In the genomic region with DNA sequence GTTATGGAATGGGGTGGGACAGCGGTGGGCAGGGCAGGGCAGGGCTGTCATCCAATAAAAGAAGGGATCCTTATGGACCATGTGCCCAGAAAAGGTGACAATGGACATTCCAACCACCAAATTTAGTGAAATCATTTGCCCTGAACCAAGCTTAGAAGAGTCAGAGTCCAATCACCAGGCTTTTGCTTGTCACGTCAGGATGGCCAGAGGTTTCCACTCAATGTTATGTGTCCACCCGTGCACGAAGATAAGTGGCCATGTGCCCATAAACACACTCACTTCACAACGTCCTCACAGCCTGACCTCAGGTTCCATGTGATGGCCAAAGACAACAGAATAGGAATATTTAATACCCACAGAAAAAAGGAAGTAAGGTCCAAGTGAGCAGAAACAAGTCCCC, we compare ENCODE assay signal across 33 cellular contexts. TPM values are rescaled to one million over a fixed set of nuclear protein-coding genes. Genes with fewer than 3 reads are reported as not detected.
"Had no signal": no experiment of that assay in that cellular context is flagged by ENCODE, and none has a peak within 500 bp of the region (broad histone marks: within the 10 kb centered on the region; RNA-seq: fewer than 3 reads in every experiment).

No MANE protein-coding gene starts in this region.

- FAIRE-seq: small intestine had no signal

- H3K4me1 Mint-ChIP-seq: endodermal cell; natural killer cell; stimulated activated memory B cell treated with anti-CD40 and anti-IgM and Interleukin-4, amounts not matched to agents 10 μg/mL and 1 μg/mL and 100 μg/mL, for 72 hours; stimulated activated naive CD8-positive, alpha-beta T cell treated with anti-CD3 and anti-CD28 coated beads, Interleukin-15, amount 100 ng/mL, for 72 hours had no signal

- H3K9me3 Mint-ChIP-seq: activated T-cell treated with anti-CD3 and anti-CD28 coated beads, Interleukin-2, amount 50 U/mL, for 72 hours; natural killer cell; neural progenitor cell; stimulated activated memory B cell treated with anti-CD40 and anti-IgM and Interleukin-4, amounts not matched to agents 10 μg/mL and 1 μg/mL and 100 μg/mL, for 72 hours; stimulated activated naive CD8-positive, alpha-beta T cell treated with anti-CD3 and anti-CD28 coated beads, Interleukin-15, amount 100 ng/mL, for 72 hours; T-helper 2 cell treated with Interferon-gamma antibody and Interleukin-4, amounts not matched to agents 5 μg/mL and 100 μg/mL, for 36 hours had no signal

- H3K27me3 ChIP-seq: brain microvascular endothelial cell, esophagus muscularis mucosa, left lung, neural progenitor cell, right lobe of liver, upper lobe of right lung had no signal

- H3K36me3 Mint-ChIP-seq: activated naive CD8-positive, alpha-beta T cell; natural killer cell; neural progenitor cell; stimulated activated memory B cell treated with anti-CD40 and anti-IgM and Interleukin-4, amounts not matched to agents 10 μg/mL and 1 μg/mL and 100 μg/mL, for 72 hours had no signal

- H3K4me3 Mint-ChIP-seq: activated naive CD8-positive, alpha-beta T cell; activated T-cell treated with anti-CD3 and anti-CD28 coated beads, Interleukin-2, amount 50 U/mL, for 72 hours; endodermal cell; natural killer cell; neural progenitor cell; stimulated activated memory B cell treated with anti-CD40 and anti-IgM and Interleukin-4, amounts not matched to agents 10 μg/mL and 1 μg/mL and 100 μg/mL, for 72 hours; stimulated activated naive CD8-positive, alpha-beta T cell treated with anti-CD3 and anti-CD28 coated beads, Interleukin-15, amount 100 ng/mL, for 72 hours; T-helper 2 cell treated with Interferon-gamma antibody and Interleukin-4, amounts not matched to agents 5 μg/mL and 100 μg/mL, for 36 hours had no signal

- H3K27ac Mint-ChIP-seq: activated naive CD8-positive, alpha-beta T cell; activated T-cell treated with anti-CD3 and anti-CD28 coated beads, Interleukin-2, amount 50 U/mL, for 72 hours; endodermal cell; natural killer cell; neural progenitor cell; stimulated activated memory B cell treated with anti-CD40 and anti-IgM and Interleukin-4, amounts not matched to agents 10 μg/mL and 1 μg/mL and 100 μg/mL, for 72 hours; stimulated activated naive CD8-positive, alpha-beta T cell treated with anti-CD3 and anti-CD28 coated beads, Interleukin-15, amount 100 ng/mL, for 72 hours; T-helper 2 cell treated with Interferon-gamma antibody and Interleukin-4, amounts not matched to agents 5 μg/mL and 100 μg/mL, for 36 hours had no signal

- H3K36me3 ChIP-seq: brain microvascular endothelial cell, esophagus muscularis mucosa, heart right ventricle, left lung, lower lobe of right lung, neural progenitor cell, right lobe of liver, upper lobe of right lung had no signal

- H3K27me3 Mint-ChIP-seq: activated naive CD8-positive, alpha-beta T cell; stimulated activated naive CD8-positive, alpha-beta T cell treated with anti-CD3 and anti-CD28 coated beads, Interleukin-15, amount 100 ng/mL, for 72 hours had no signal

- H3K27ac ChIP-seq: brain microvascular endothelial cell, esophagus muscularis mucosa, foreskin keratinocyte, heart right ventricle, left lung, lower lobe of right lung, neural progenitor cell, right lobe of liver, upper lobe of right lung, VCaP had no signal

- H3K4me2 ChIP-seq: neural progenitor cell had no signal

- H3K9ac ChIP-seq: neural progenitor cell had no signal

- H2AFZ ChIP-seq: neural progenitor cell had no signal

- DNase-seq: activated CD4-positive, alpha-beta T cell treated with anti-CD3 and anti-CD28 coated beads for 4 hours; activated CD4-positive, alpha-beta T cell treated with anti-CD3 and anti-CD28 coated beads, Interleukin-2, amount 50 U/mL, for 4 hours; activated naive CD4-positive, alpha-beta T cell; activated T-cell treated with anti-CD3 and anti-CD28 coated beads for 4 hours; activated T-cell treated with anti-CD3 and anti-CD28 coated beads, Interleukin-2, amount 50 U/mL, for 72 hours; anterior cingulate cortex; brain microvascular endothelial cell; caudate nucleus; cortex of kidney; endodermal cell; heart right ventricle; left lung; lower lobe of right lung; mesenchymal stem cell; natural killer cell; occipital lobe; posterior cingulate gyrus; right lobe of liver; small intestine; stimulated activated CD4-positive, alpha-beta T cell treated with anti-CD3 and anti-CD28 coated beads, Interleukin-4, amount 100 ng/mL, for 4 hours; stimulated activated CD8-positive, alpha-beta memory T cell treated with anti-CD3 and anti-CD28 coated beads, Interleukin-4, amount 100 ng/mL, for 48 hours; stimulated activated naive CD8-positive, alpha-beta T cell treated with anti-CD3 and anti-CD28 coated beads, Interleukin-15, amount 100 ng/mL, for 72 hours; substantia nigra; T-helper 1 cell; upper lobe of right lung had no signal

- H3K9me3 ChIP-seq: left lung, lower lobe of right lung, right lobe of liver, upper lobe of right lung had no signal

- H3K4me3 ChIP-seq: esophagus muscularis mucosa, heart right ventricle, left lung, lower lobe of right lung, neural progenitor cell, right lobe of liver, upper lobe of right lung had no signal

- H3K4me1 ChIP-seq: esophagus muscularis mucosa, heart right ventricle, left lung, lower lobe of right lung, neural progenitor cell, right lobe of liver, upper lobe of right lung had no signal

RNA-seq across cellular contexts. Expression of gene PLPP4, which starts 36.6 kb away (rescaled TPM):
- total RNA-seq: activated T-cell treated with anti-CD3 and anti-CD28 coated beads, Interleukin-2, amount 50 U/mL, for 72 hours; heart right ventricle; lower lobe of right lung; mononuclear cell; natural killer cell had no signal
